ENCODE assay signal across 11 cellular contexts in genomic region chr20:8082025-8082424, GRCh38. TPM values are rescaled to one million over a fixed set of nuclear protein-coding genes. Genes with fewer than 3 reads are reported as not detected.
DNase-seq lines count a peak whose midpoint lies in the region; TF ChIP-seq lines count a peak whose summit lies in the region.
"Had no signal": no experiment of that assay in that cellular context is flagged by ENCODE, and none has a peak within 500 bp of the region (broad histone marks: within the 10 kb centered on the region; RNA-seq: fewer than 3 reads in every experiment).

No MANE protein-coding gene starts in this region.

- CTCF ChIA-PET in Calu3 (lab: Charles Lee) = no interaction called here

- no peak overlapping the region for H3K4me3 Mint-ChIP-seq in Calu3 (ENCODE audit: low read depth, unreplicated experiment)
- H3K4me3 Mint-ChIP-seq: activated CD4-positive, alpha-beta memory T cell treated with anti-CD3 and anti-CD28 coated beads for 36 hours had no signal

- no TSS peak for BruUV-seq in Calu3 (replicated peaks; lab: Mats Ljungman, UMichigan)

- no peaks in the 10 kb centered on the region for H3K36me3 Mint-ChIP-seq in Calu3 (ENCODE audit: insufficient read depth, unreplicated experiment)
- H3K36me3 Mint-ChIP-seq: activated CD4-positive, alpha-beta memory T cell treated with anti-CD3 and anti-CD28 coated beads for 36 hours had no signal

- H3K4me1 Mint-ChIP-seq in Calu3 (ENCODE audit: low read depth, unreplicated experiment) = no peaks in the 10 kb centered on the region

- no peaks in the 10 kb centered on the region for H3K9me3 Mint-ChIP-seq in Calu3 (ENCODE audit: low read depth, unreplicated experiment)
- H3K9me3 Mint-ChIP-seq: activated CD4-positive, alpha-beta memory T cell treated with anti-CD3 and anti-CD28 coated beads for 36 hours had no signal

- H3K27ac Mint-ChIP-seq in Calu3 (ENCODE audit: unreplicated experiment) = no peak overlapping the region
- H3K27ac Mint-ChIP-seq: activated CD4-positive, alpha-beta memory T cell treated with anti-CD3 and anti-CD28 coated beads for 36 hours had no signal

- H3K27me3 Mint-ChIP-seq in Calu3 (ENCODE audit: unreplicated experiment) = no peaks in the 10 kb centered on the region
- H3K27me3 Mint-ChIP-seq: activated CD4-positive, alpha-beta memory T cell treated with anti-CD3 and anti-CD28 coated beads for 36 hours had no signal

- peak; percentile 3 for DNase-seq in AG08395 (ENCODE audit: low spot score)
- DNase-seq in SW480 (ENCODE audit: low spot score) = peak; percentile 22
- DNase-seq in iPS-NIHi11 (ENCODE audit: low spot score) = peak; percentile 25
- no peak for DNase-seq in pons (ENCODE audit: low spot score)
- no peak for DNase-seq in GM19240 (ENCODE audit: insufficient read length, low spot score)
- DNase-seq in Calu3 = no peak
- DNase-seq in NCI-H1417 (lab: John Stamatoyannopoulos, UW) = no peak
- DNase-seq: activated CD4-positive, alpha-beta memory T cell treated with anti-CD3 and anti-CD28 coated beads for 36 hours; anterior cingulate cortex; NCI-H1092 treated with DMSO at 0.1 percent for 48 hours had no signal

- intact Hi-C loops in Calu3 (cut with micrococcal nuclease; ENCODE audit: unreplicated experiment) = no loop called here

- TF ChIP-seq CTCF in GM12874 (IDR thresholded peaks at IDR 0.05; ENCODE audit: insufficient read depth, low read depth, low read length) (peak; percentile 39; the same call in 1 of the 2 replicates), Calu3 (IDR thresholded peaks at IDR 0.05; ENCODE audit: unreplicated experiment) (no peak)

RNA-seq across cellular contexts. Expression of gene PLCB1, which starts 50.0 kb away (rescaled TPM):
- 6.0 and 7.6 TPM in 2 replicates for total RNA-seq in Calu3 (2022)

Comparison
In these comparisons a context has a peak if more than half of its experiments do, and no peak if none do; other contexts are left out.
1. DNase-seq: peak in AG08395 (single experiment), SW480 (single experiment) and iPS-NIHi11 (single experiment); none in pons (single experiment), GM19240 (single experiment), Calu3 (single experiment) and NCI-H1417 (0 of 3).